11 cellular contexts compared by ENCODE assay signal in genomic region chr9:69326261-69326660, GRCh38. TPM values are rescaled to one million over a fixed set of nuclear protein-coding genes. Genes with fewer than 3 reads are reported as not detected.
A peak's percentile ranks its signal among the peaks of the same experiment; 100 is the strongest.
DNase-seq lines count a peak whose midpoint lies in the region; TF ChIP-seq lines count a peak whose summit lies in the region.
"Had no signal": no experiment of that assay in that cellular context is flagged by ENCODE, and none has a peak within 500 bp of the region (broad histone marks: within the 10 kb centered on the region; RNA-seq: fewer than 3 reads in every experiment).

No MANE protein-coding gene starts in this region.

- no peak overlapping the region for H4K12ac ChIP-seq in trophoblast cell (ENCODE audit: low read depth, low read length)

- H3K79me1 ChIP-seq in trophoblast cell (ENCODE audit: low read length): peaks cover 3% of the 10 kb centered on the region

- H3K27me3 Mint-ChIP-seq in HFFc6 (ENCODE audit: insufficient read depth): peaks cover 29% of the 10 kb centered on the region

- H3K79me2 ChIP-seq in trophoblast cell (ENCODE audit: control insufficient read depth, insufficient read depth, low read length, poor library complexity): peaks cover 2% of the 10 kb centered on the region

- H3K36me3 Mint-ChIP-seq in HFFc6 (ENCODE audit: low read depth): no peaks in the 10 kb centered on the region

- H3K4me2 ChIP-seq in trophoblast cell (ENCODE audit: low read length): peak overlapping the region; percentile 99

- H3K9ac ChIP-seq in trophoblast cell (ENCODE audit: low read length): no peak overlapping the region

- H3K27me3 ChIP-seq in trophoblast cell (ENCODE audit: insufficient read depth, low read length): peaks cover 6% of the 10 kb centered on the region
- H3K27me3 ChIP-seq: testis had no signal

- no peak overlapping the region for H4K8ac ChIP-seq in trophoblast cell (ENCODE audit: low read depth, low read length)

- H2BK5ac ChIP-seq in trophoblast cell (ENCODE audit: low read depth, low read length, poor library complexity): no peak overlapping the region

- H3K23ac ChIP-seq in trophoblast cell (ENCODE audit: low read length): no peak overlapping the region

- H3K9me3 Mint-ChIP-seq in HFFc6: no peaks in the 10 kb centered on the region

- H3K4ac ChIP-seq in trophoblast cell (ENCODE audit: low read depth, low read length): no peak overlapping the region

- no peaks in the 10 kb centered on the region for H3K4me1 Mint-ChIP-seq in HFFc6 (ENCODE audit: low read depth)

- H3K14ac ChIP-seq in trophoblast cell (ENCODE audit: low read length): no peak overlapping the region

- H2BK12ac ChIP-seq in trophoblast cell (ENCODE audit: low read length): no peak overlapping the region

- peak overlapping the region; percentile 57 for H3K4me3 Mint-ChIP-seq in HFFc6

- no peak overlapping the region for H2BK120ac ChIP-seq in trophoblast cell (ENCODE audit: insufficient read depth, low read length, poor library complexity)

- no peak overlapping the region for H2AK5ac ChIP-seq in trophoblast cell (ENCODE audit: low read length)

- H3K18ac ChIP-seq in trophoblast cell (ENCODE audit: low read length): no peak overlapping the region

- TF ChIP-seq CTCF in HFFc6 (IDR thresholded peaks at IDR 0.05) (no peak), coronary artery (IDR thresholded peaks at IDR 0.05) (no peak)

- no peak overlapping the region for H4K91ac ChIP-seq in trophoblast cell (ENCODE audit: low read depth, low read length)

- H3K4me1 ChIP-seq in trophoblast cell (ENCODE audit: control insufficient read depth in 1 of 2, insufficient read depth in 2 of 2, low read length in 2 of 2): peaks cover 0 to 11% of the 10 kb centered on the region in 2 experiments
- H3K4me1 ChIP-seq: testis had no signal

- no peak overlapping the region for H3K27ac Mint-ChIP-seq in HFFc6

- DNase-seq in HFFc6 (no peak), coronary artery (ENCODE audit: low spot score) (no peak), trophoblast cell (no peak), glomerular visceral epithelial cell (ENCODE audit: extremely low spot score) (no peak), SIG-M5 (lab: John Stamatoyannopoulos, UW) (no peak), CD1c-positive myeloid dendritic cell (ENCODE audit: extremely low spot score) (no peak)
- no peak for DNase-seq in effector CD4-positive, alpha-beta T cell
- DNase-seq: GDM1; stimulated activated CD4-positive, alpha-beta T cell treated with anti-CD3 and anti-CD28 coated beads, Interleukin-4, amount 100 ng/mL, for 24 hours; testis had no signal

- no peak overlapping the region for H2AFZ ChIP-seq in trophoblast cell (ENCODE audit: insufficient read depth, low read length, poor library complexity)

- no peak overlapping the region for H3K27ac ChIP-seq in coronary artery
- no peak overlapping the region for H3K27ac ChIP-seq in trophoblast cell (ENCODE audit: low read depth, low read length)
- H3K27ac ChIP-seq: testis had no signal

- no peaks in the 10 kb centered on the region for H3K9me3 ChIP-seq in trophoblast cell (ENCODE audit: insufficient read depth, low read depth, low read length)
- H3K9me3 ChIP-seq: testis had no signal

- H3K4me3 ChIP-seq in coronary artery (peak overlapping the region; percentile 81), iPS-11a (ENCODE audit: low read depth, low read length) (peak overlapping the region; percentile 64), trophoblast cell (ENCODE audit: low read depth, low read length) (no peak overlapping the region)

- no CpG with 5 or more reads among the region's 7 CpGs for WGBS in trophoblast cell (ENCODE audit: extremely low coverage, insufficient coverage, insufficient read length)

- H3K36me3 ChIP-seq in trophoblast cell (ENCODE audit: control insufficient read depth in 1 of 2, insufficient read depth in 2 of 2, low read length in 2 of 2): no peaks in the 10 kb centered on the region

RNA-seq across cellular contexts. Expression of gene ENTREP1, which starts 1.2 kb away (rescaled TPM):
- under 1 TPM in 1 of 6 experiments, not detected in 5; 0.09 TPM for total RNA-seq in HFFc6 (2021; fragmentation: NEBNext Ultra II Directional; extraction: Animal tissue kit (Norgen Biotek cat#: 25700))
- polyA plus RNA-seq in trophoblast cell (2013): 5.6 and 6.3 TPM in 2 replicates
